Comparison of ENCODE assay signal across 12 cellular contexts in the genomic region with DNA sequence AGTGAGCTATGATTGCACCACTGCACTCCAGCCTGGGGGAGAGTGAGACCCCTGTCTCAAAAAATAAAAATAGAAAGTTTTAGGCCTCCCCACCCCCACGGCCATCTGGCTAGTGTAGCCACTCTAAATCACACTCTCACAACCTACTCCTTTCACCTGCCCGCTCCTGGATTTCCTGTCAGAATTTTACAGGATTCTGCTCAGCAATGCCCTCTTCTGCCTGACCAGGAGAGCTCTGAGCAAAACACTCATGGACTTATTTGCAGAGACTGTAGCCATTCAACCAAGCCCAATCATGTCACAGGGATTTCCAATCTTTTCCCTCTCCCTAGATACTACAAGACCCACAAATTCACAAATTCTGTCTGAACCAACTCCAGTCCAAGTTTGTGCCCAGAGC.
DNase-seq lines count a peak whose midpoint lies in the region; ATAC-seq and TF ChIP-seq lines count a peak whose summit lies in the region.
"Had no signal": no experiment of that assay in that cellular context is flagged by ENCODE, and none has a peak within 500 bp of the region (broad histone marks: within the 10 kb centered on the region; RNA-seq: fewer than 3 reads in every experiment).

No MANE protein-coding gene starts in this region.

- POLR2A ChIA-PET in WTC11 (lab: Charles Lee) = interaction anchor here (0.8 kb wide), 1 partner anchor 19 kb away, joined by 5 read pairs; no protein-coding TSS in a partner anchor

- peaks cover 0 to 17% (median 4%) of the 10 kb centered on the region in 9 donors for H3K4me1 ChIP-seq in heart right ventricle
- H3K4me1 ChIP-seq in gastrocnemius medialis = peaks cover 0 to 3% of the 10 kb centered on the region in 2 donors
- no peaks in the 10 kb centered on the region for H3K4me1 ChIP-seq in SJCRH30

- H3K27me3 ChIP-seq in heart right ventricle (no peaks in the 10 kb centered on the region), gastrocnemius medialis (no peaks in the 10 kb centered on the region), SJCRH30 (no peaks in the 10 kb centered on the region)
- H3K27me3 ChIP-seq: BLaER1 had no signal

- in situ Hi-C loops in gastrocnemius medialis (cut with MboI; ENCODE audit: low sequenced_read_pairs in 4 of 4) = no loop called here

- 73 to 77% methylated on average over 2 of the region's 2 CpGs for WGBS in heart right ventricle, 2 donors

- H3K4me3 ChIP-seq in heart right ventricle = no peak overlapping the region
- H3K4me3 ChIP-seq in gastrocnemius medialis = no peak overlapping the region
- no peak overlapping the region for H3K4me3 ChIP-seq in SJCRH30
- H3K4me3 ChIP-seq: BLaER1 had no signal

- H3K27me3 Mint-ChIP-seq in WTC11 (ENCODE audit: low read depth) = no peaks in the 10 kb centered on the region
- H3K27me3 Mint-ChIP-seq in effector memory CD8-positive, alpha-beta T cell = peaks cover 0 to 4% of the 10 kb centered on the region in 2 donors
- H3K27me3 Mint-ChIP-seq: activated naive CD4-positive, alpha-beta T cell treated with anti-CD3 and anti-CD28 coated beads, Interleukin-2, amount 50 U/mL, for 24 hours had no signal

- intact Hi-C loops in heart right ventricle (cut with DNase I) (no loop called here), gastrocnemius medialis (cut with DNase I; ENCODE audit: low total_unique reads) (no loop called here)

- peak; percentile 55 for DNase-seq in NCI-H510A treated with DMSO at 0.1 percent for 48 hours (lab: John Stamatoyannopoulos, UW)
- DNase-seq in NCI-H510A (lab: John Stamatoyannopoulos, UW) = no peak
- DNase-seq in WTC11 (ENCODE audit: low spot score) = no peak
- no peak for DNase-seq in heart right ventricle
- no peak for DNase-seq in gastrocnemius medialis
- DNase-seq in SJCRH30 = no peak
- DNase-seq in effector memory CD8-positive, alpha-beta T cell = no peak
- DNase-seq: midbrain had no signal

- CTCF ChIA-PET in WTC11 (lab: Charles Lee) = interaction anchor here (0.5 to 1.6 kb wide), 10 partner anchors 8 to 1191 kb away, joined by 3 to 10 read pairs (median 4); no protein-coding TSS in a partner anchor

- H3K4me1 Mint-ChIP-seq in WTC11 = peaks cover 10% of the 10 kb centered on the region
- H3K4me1 Mint-ChIP-seq in effector memory CD8-positive, alpha-beta T cell (ENCODE audit: low read depth in 2 of 2) = no peaks in the 10 kb centered on the region
- H3K4me1 Mint-ChIP-seq: activated naive CD4-positive, alpha-beta T cell treated with anti-CD3 and anti-CD28 coated beads, Interleukin-2, amount 50 U/mL, for 24 hours had no signal

- H3K9me3 ChIP-seq in heart right ventricle = no peaks in the 10 kb centered on the region
- H3K9me3 ChIP-seq in gastrocnemius medialis = no peaks in the 10 kb centered on the region
- no peaks in the 10 kb centered on the region for H3K9me3 ChIP-seq in SJCRH30 (replicated peaks)
- H3K9me3 ChIP-seq: BLaER1 had no signal

- ATAC-seq in WTC11 (peak; percentile 81), heart right ventricle (peak in 6 of 8 donors; percentile 34 to 78 (median 64)), gastrocnemius medialis (peak; percentile 40 to 56), HG02884 (IDR thresholded peaks at IDR 0.05; ENCODE audit: unreplicated experiment) (no peak)
- ATAC-seq in effector memory CD8-positive, alpha-beta T cell (replicated peaks) = no peak
- ATAC-seq: activated CD4-positive, CD25-positive, alpha-beta regulatory T cell treated with anti-CD3 and anti-CD28 coated beads, Interleukin-2, amount 50 U/mL, for 24 hours had no signal

- no peaks in the 10 kb centered on the region for H3K36me3 ChIP-seq in heart right ventricle
- H3K36me3 ChIP-seq in gastrocnemius medialis = no peaks in the 10 kb centered on the region
- no peaks in the 10 kb centered on the region for H3K36me3 ChIP-seq in SJCRH30
- H3K36me3 ChIP-seq: BLaER1 had no signal

- H3K36me3 Mint-ChIP-seq in WTC11 = no peaks in the 10 kb centered on the region
- no peaks in the 10 kb centered on the region for H3K36me3 Mint-ChIP-seq in effector memory CD8-positive, alpha-beta T cell (ENCODE audit: insufficient read depth)
- H3K36me3 Mint-ChIP-seq: activated naive CD4-positive, alpha-beta T cell treated with anti-CD3 and anti-CD28 coated beads, Interleukin-2, amount 50 U/mL, for 24 hours had no signal

- H3K27ac ChIP-seq in heart right ventricle (no peak overlapping the region), gastrocnemius medialis (no peak overlapping the region), SJCRH30 (no peak overlapping the region)
- H3K27ac ChIP-seq: BLaER1 had no signal

- H3K9me3 Mint-ChIP-seq in WTC11 = no peaks in the 10 kb centered on the region
- H3K9me3 Mint-ChIP-seq in effector memory CD8-positive, alpha-beta T cell = no peaks in the 10 kb centered on the region
- H3K9me3 Mint-ChIP-seq: activated naive CD4-positive, alpha-beta T cell treated with anti-CD3 and anti-CD28 coated beads, Interleukin-2, amount 50 U/mL, for 24 hours had no signal

- TF ChIP-seq CTCF in WTC11 (IDR thresholded peaks at IDR 0.05) (no peak), heart right ventricle (IDR thresholded peaks at IDR 0.05) (peak in 7 of 9 donors; percentile 12 to 49 (median 25)), gastrocnemius medialis (IDR thresholded peaks at IDR 0.05 in 4 of 5, conservative IDR thresholded peaks at IDR 0.05 in 1 of 5) (no peak)

- no peak overlapping the region for H3K27ac Mint-ChIP-seq in WTC11
- H3K27ac Mint-ChIP-seq in effector memory CD8-positive, alpha-beta T cell = no peak overlapping the region
- H3K27ac Mint-ChIP-seq: activated naive CD4-positive, alpha-beta T cell treated with anti-CD3 and anti-CD28 coated beads, Interleukin-2, amount 50 U/mL, for 24 hours had no signal

- no peak for TF ChIP-seq POLR2A in gastrocnemius medialis (IDR thresholded peaks at IDR 0.05)

- no peak overlapping the region for H3K4me3 Mint-ChIP-seq in WTC11
- H3K4me3 Mint-ChIP-seq in effector memory CD8-positive, alpha-beta T cell = no peak overlapping the region
- H3K4me3 Mint-ChIP-seq: activated naive CD4-positive, alpha-beta T cell treated with anti-CD3 and anti-CD28 coated beads, Interleukin-2, amount 50 U/mL, for 24 hours had no signal

TF ChIP-seq in WTC11, 78 proteins besides CTCF, POLR2A, EP300 and RAD21 (continues in another document):
- TF ChIP-seq, protein P1, sequence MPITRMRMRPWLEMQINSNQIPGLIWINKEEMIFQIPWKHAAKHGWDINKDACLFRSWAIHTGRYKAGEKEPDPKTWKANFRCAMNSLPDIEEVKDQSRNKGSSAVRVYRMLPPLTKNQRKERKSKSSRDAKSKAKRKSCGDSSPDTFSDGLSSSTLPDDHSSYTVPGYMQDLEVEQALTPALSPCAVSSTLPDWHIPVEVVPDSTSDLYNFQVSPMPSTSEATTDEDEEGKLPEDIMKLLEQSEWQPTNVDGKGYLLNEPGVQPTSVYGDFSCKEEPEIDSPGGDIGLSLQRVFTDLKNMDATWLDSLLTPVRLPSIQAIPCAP (CRISPR knock-in tag; IDR thresholded peaks at IDR 0.05) = no peak
- TF ChIP-seq OVOL2 (CRISPR knock-in tag; IDR thresholded peaks at IDR 0.05; ENCODE audit: borderline replicate concordance) (no peak), GRHL2 (CRISPR knock-in tag; IDR thresholded peaks at IDR 0.05; ENCODE audit: insufficient replicate concordance, severe bottlenecking) (no peak), ELF4 (CRISPR knock-in tag; IDR thresholded peaks at IDR 0.05; ENCODE audit: low read depth) (no peak), MYBL2 (CRISPR knock-in tag; IDR thresholded peaks at IDR 0.05) (no peak), CBFB (CRISPR knock-in tag; IDR thresholded peaks at IDR 0.05; ENCODE audit: low read depth) (no peak)
- TF ChIP-seq, protein P2, sequence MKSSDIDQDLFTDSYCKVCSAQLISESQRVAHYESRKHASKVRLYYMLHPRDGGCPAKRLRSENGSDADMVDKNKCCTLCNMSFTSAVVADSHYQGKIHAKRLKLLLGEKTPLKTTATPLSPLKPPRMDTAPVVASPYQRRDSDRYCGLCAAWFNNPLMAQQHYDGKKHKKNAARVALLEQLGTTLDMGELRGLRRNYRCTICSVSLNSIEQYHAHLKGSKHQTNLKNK (CRISPR knock-in tag; IDR thresholded peaks at IDR 0.05) = no peak
- TF ChIP-seq, protein P3, sequence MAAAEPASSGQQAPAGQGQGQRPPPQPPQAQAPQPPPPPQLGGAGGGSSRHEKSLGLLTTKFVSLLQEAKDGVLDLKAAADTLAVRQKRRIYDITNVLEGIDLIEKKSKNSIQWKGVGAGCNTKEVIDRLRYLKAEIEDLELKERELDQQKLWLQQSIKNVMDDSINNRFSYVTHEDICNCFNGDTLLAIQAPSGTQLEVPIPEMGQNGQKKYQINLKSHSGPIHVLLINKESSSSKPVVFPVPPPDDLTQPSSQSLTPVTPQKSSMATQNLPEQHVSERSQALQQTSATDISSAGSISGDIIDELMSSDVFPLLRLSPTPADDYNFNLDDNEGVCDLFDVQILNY (CRISPR knock-in tag; IDR thresholded peaks at IDR 0.05) = no peak
- TF ChIP-seq, protein P4, sequence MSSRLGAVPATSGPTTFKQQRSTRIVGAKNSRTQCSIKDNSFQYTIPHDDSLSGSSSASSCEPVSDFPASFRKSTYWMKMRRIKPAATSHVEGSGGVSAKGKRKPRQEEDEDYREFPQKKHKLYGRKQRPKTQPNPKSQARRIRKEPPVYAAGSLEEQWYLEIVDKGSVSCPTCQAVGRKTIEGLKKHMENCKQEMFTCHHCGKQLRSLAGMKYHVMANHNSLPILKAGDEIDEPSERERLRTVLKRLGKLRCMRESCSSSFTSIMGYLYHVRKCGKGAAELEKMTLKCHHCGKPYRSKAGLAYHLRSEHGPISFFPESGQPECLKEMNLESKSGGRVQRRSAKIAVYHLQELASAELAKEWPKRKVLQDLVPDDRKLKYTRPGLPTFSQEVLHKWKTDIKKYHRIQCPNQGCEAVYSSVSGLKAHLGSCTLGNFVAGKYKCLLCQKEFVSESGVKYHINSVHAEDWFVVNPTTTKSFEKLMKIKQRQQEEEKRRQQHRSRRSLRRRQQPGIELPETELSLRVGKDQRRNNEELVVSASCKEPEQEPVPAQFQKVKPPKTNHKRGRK (CRISPR knock-in tag; IDR thresholded peaks at IDR 0.05; ENCODE audit: borderline replicate concordance) = no peak

Comparison
In these comparisons a context has a peak if more than half of its experiments do, and no peak if none do; other contexts are left out.
1. ATAC-seq: peak in WTC11 (single experiment), heart right ventricle (6 of 8) and gastrocnemius medialis (2 of 2); none in HG02884 (single experiment) and effector memory CD8-positive, alpha-beta T cell (single experiment).
2. CTCF ChIP-seq: peak in heart right ventricle (7 of 9); none in WTC11 (single experiment) and gastrocnemius medialis (0 of 5).